11 cellular contexts compared by ENCODE assay signal in genomic region chr22:42754658-42755057, GRCh38. TPM values are rescaled to one million over a fixed set of nuclear protein-coding genes. Genes with fewer than 3 reads are reported as not detected.
DNase-seq lines count a peak whose midpoint lies in the region; ATAC-seq, FAIRE-seq and TF ChIP-seq lines count a peak whose summit lies in the region.
"Had no signal": no experiment of that assay in that cellular context is flagged by ENCODE, and none has a peak within 500 bp of the region (broad histone marks: within the 10 kb centered on the region; RNA-seq: fewer than 3 reads in every experiment).

No MANE protein-coding gene starts in this region.

- peaks cover 22% of the 10 kb centered on the region for H3K4me1 ChIP-seq in GM12878 (ENCODE audit: control insufficient read depth, insufficient read depth, low read length)
- H3K4me1 ChIP-seq in ovary (ENCODE audit: insufficient read depth), result peaks cover 13% of the 10 kb centered on the region

- no peaks in the 10 kb centered on the region for H3K9me3 Mint-ChIP-seq in natural killer cell treated with Interleukin-12 subunit alpha and Interleukin-12 subunit beta and Interleukin-15 and Interleukin-18, amount 100 ng/mL, for 72 hours
- no peaks in the 10 kb centered on the region for H3K9me3 Mint-ChIP-seq in natural killer cell
- H3K9me3 Mint-ChIP-seq: neural crest cell had no signal

- CTCF ChIA-PET in GM12878 (lab: Yijun Ruan, JAX), result interaction anchor here (0.6 kb wide), 1 partner anchor 554 kb away, joined by 3 read pairs; no protein-coding TSS in a partner anchor

- POLR2A ChIA-PET in GM12878 (lab: Charles Lee), result interaction anchor here (1.2 to 4.5 kb wide), 2 partner anchors 10 to 111 kb away, joined by 3 to 26 read pairs; no protein-coding TSS in a partner anchor

- H2AFZ ChIP-seq in GM12878 (ENCODE audit: control insufficient read depth, low read depth, low read length), result no peak overlapping the region

- H3K4me3 ChIP-seq in GM12878 (no peak overlapping the region), ovary (no peak overlapping the region)

- H3K36me3 Mint-ChIP-seq in natural killer cell treated with Interleukin-12 subunit alpha and Interleukin-12 subunit beta and Interleukin-15 and Interleukin-18, amount 100 ng/mL, for 72 hours, result no peaks in the 10 kb centered on the region
- no peaks in the 10 kb centered on the region for H3K36me3 Mint-ChIP-seq in natural killer cell

- H4K20me1 ChIP-seq in GM12878 (ENCODE audit: control insufficient read depth, insufficient read depth), result no peaks in the 10 kb centered on the region

- TF ChIP-seq CTCF in natural killer cell (IDR thresholded peaks at IDR 0.05) (no peak), GM12878 (IDR thresholded peaks at IDR 0.05 in 2 of 3, conservative IDR thresholded peaks at IDR 0.05 in 1 of 3; ENCODE audit: control insufficient read depth in 2 of 3, extremely low read depth in 1 of 3, insufficient read depth in 1 of 3, low read depth in 3 of 3, low read length in 3 of 3) (no peak), ovary (IDR thresholded peaks at IDR 0.05) (no peak)

- RAD21 ChIA-PET in GM12878 (lab: Charles Lee; ENCODE audit: unreplicated experiment), result interaction anchor here (1.3 to 2.8 kb wide), 2 partner anchors 10 to 35 kb away, joined by 6 to 24 read pairs; no protein-coding TSS in a partner anchor

- intact Hi-C loops in natural killer cell (cut with micrococcal nuclease), result no loop called here
- intact Hi-C loops in GM12878 (cut with micrococcal nuclease; ENCODE audit: unreplicated experiment), result no loop called here
- intact Hi-C loops in ovary (cut with DNase I), result no loop called here

- no peaks in the 10 kb centered on the region for H3K36me3 ChIP-seq in GM12878 (ENCODE audit: control insufficient read depth in 2 of 2, insufficient read depth in 2 of 2, low read length in 1 of 2)
- no peaks in the 10 kb centered on the region for H3K36me3 ChIP-seq in ovary

- H3K27ac Mint-ChIP-seq in natural killer cell treated with Interleukin-12 subunit alpha and Interleukin-12 subunit beta and Interleukin-15 and Interleukin-18, amount 100 ng/mL, for 72 hours, result no peak overlapping the region
- H3K27ac Mint-ChIP-seq in natural killer cell, result no peak overlapping the region

- 77% methylated on average over 5 of the region's 6 CpGs for WGBS in GM12878 (ENCODE audit: insufficient coverage, insufficient replicate concordance, low lambda C conversion rate, missing lambda C conversion rate)
- 48 to 76% (median 49%) methylated on average over 6 of the region's 6 CpGs for WGBS in ovary, 3 donors

- TF ChIP-seq RAD21 in GM12878 (IDR thresholded peaks at IDR 0.05; ENCODE audit: insufficient read depth, low read depth, low read length), result no peak

- no peaks in the 10 kb centered on the region for H3K27me3 Mint-ChIP-seq in natural killer cell treated with Interleukin-12 subunit alpha and Interleukin-12 subunit beta and Interleukin-15 and Interleukin-18, amount 100 ng/mL, for 72 hours
- H3K27me3 Mint-ChIP-seq in natural killer cell (ENCODE audit: low read depth in 2 of 2), result no peaks in the 10 kb centered on the region

- no peak for ATAC-seq in natural killer cell treated with Interleukin-12 subunit alpha and Interleukin-12 subunit beta and Interleukin-15 and Interleukin-18, amount 100 ng/mL, for 72 hours
- ATAC-seq in natural killer cell, result no peak
- ATAC-seq in GM12878, result no peak
- ATAC-seq in HG03159 (IDR thresholded peaks at IDR 0.05; ENCODE audit: unreplicated experiment), result no peak

- no peak overlapping the region for H3K9ac ChIP-seq in GM12878 (ENCODE audit: control insufficient read depth, insufficient read depth, low read length)

- FAIRE-seq in GM12878 (lab: Jason Lieb, UNC), result peak; percentile 52

- BruUV-seq in GM12878 (replicated peaks; lab: Mats Ljungman, UMichigan), result no TSS peak

- in situ Hi-C loops in GM12878 (cut with MboI), result no loop called here

- no peak overlapping the region for H3K27ac ChIP-seq in GM12878 (ENCODE audit: control insufficient read depth, insufficient read depth)
- no peak overlapping the region for H3K27ac ChIP-seq in ovary

- H3K4me3 Mint-ChIP-seq in natural killer cell treated with Interleukin-12 subunit alpha and Interleukin-12 subunit beta and Interleukin-15 and Interleukin-18, amount 100 ng/mL, for 72 hours, result no peak overlapping the region
- H3K4me3 Mint-ChIP-seq in natural killer cell, result no peak overlapping the region
- H3K4me3 Mint-ChIP-seq: neural crest cell had no signal

- TF ChIP-seq POLR2A in GM12878 (IDR thresholded peaks at IDR 0.05; ENCODE audit: low read depth, low read length), result no peak
- TF ChIP-seq POLR2A in ovary (IDR thresholded peaks at IDR 0.05), result no peak

- DNase-seq in natural killer cell treated with Interleukin-12 subunit alpha and Interleukin-12 subunit beta and Interleukin-15 and Interleukin-18, amount 100 ng/mL, for 72 hours (ENCODE audit: low spot score), result peak; percentile 22
- DNase-seq in natural killer cell (no peak), GM12878 (ENCODE audit: low read depth, low spot score) (no peak), iPS-NIHi7 (ENCODE audit: extremely low spot score) (peak; percentile 4), NCI-H1417 (lab: John Stamatoyannopoulos, UW) (no peak), NCI-H187 treated with DMSO at 0.1 percent for 48 hours (lab: John Stamatoyannopoulos, UW) (no peak), ovary (no peak)
- DNase-seq: KBM-7, NCI-H2227 treated with DMSO at 0.1 percent for 48 hours had no signal

- SMC1A ChIA-PET in GM12878 (lab: Charles Lee; ENCODE audit: uncharacterized antibody, unreplicated experiment), result interaction anchor here (1.5 to 1.6 kb wide), 2 partner anchors 10 to 90 kb away, joined by 4 to 8 read pairs; no protein-coding TSS in a partner anchor

- H3K4me1 Mint-ChIP-seq in natural killer cell treated with Interleukin-12 subunit alpha and Interleukin-12 subunit beta and Interleukin-15 and Interleukin-18, amount 100 ng/mL, for 72 hours (ENCODE audit: low read depth in 2 of 2), result no peaks in the 10 kb centered on the region
- H3K4me1 Mint-ChIP-seq in natural killer cell, result no peaks in the 10 kb centered on the region
- H3K4me1 Mint-ChIP-seq: neural crest cell had no signal

- H3K4me2 ChIP-seq in GM12878 (ENCODE audit: control insufficient read depth, insufficient read depth), result no peak overlapping the region

- H3K9me3 ChIP-seq in GM12878 (replicated peaks; ENCODE audit: control insufficient read depth, insufficient read depth, low read length) (no peaks in the 10 kb centered on the region), ovary (no peaks in the 10 kb centered on the region)

- H3K27me3 ChIP-seq in GM12878 (replicated peaks in 1 of 2; ENCODE audit: control insufficient read depth in 2 of 2, insufficient read depth in 2 of 2, low read length in 1 of 2), result no peaks in the 10 kb centered on the region
- H3K27me3 ChIP-seq in ovary, result no peaks in the 10 kb centered on the region

- TF ChIP-seq EP300 in GM12878 (IDR thresholded peaks at IDR 0.05; ENCODE audit: borderline replicate concordance in 1 of 2, control insufficient read depth in 1 of 2, low read depth in 2 of 2, low read length in 2 of 2), result no peak
- no peak for TF ChIP-seq EP300 in ovary (IDR thresholded peaks at IDR 0.05)

- no peaks in the 10 kb centered on the region for H3K79me2 ChIP-seq in GM12878 (ENCODE audit: control insufficient read depth, insufficient read depth, low read length)

TF ChIP-seq in GM12878, 131 proteins besides CTCF, POLR2A, EP300 and RAD21:
- peak; percentile 48 for TF ChIP-seq BCL3 (IDR thresholded peaks at IDR 0.05; ENCODE audit: borderline replicate concordance, insufficient read depth, low read depth, low read length, poor library complexity, severe bottlenecking)
- no peak for TF ChIP-seq IRF3 (IDR thresholded peaks at IDR 0.05)
TF ChIP-seq in GM12878: peak in this region for 1.

RNA-seq across cellular contexts. Expression of gene A4GALT, which starts 34.0 kb away (rescaled TPM):
- under 1 TPM in 1 of 2 donors, not detected in 1; 0.33 TPM for total RNA-seq in natural killer cell treated with Interleukin-12 subunit alpha and Interleukin-12 subunit beta and Interleukin-15 and Interleukin-18, amount 100 ng/mL, for 72 hours
- under 1 TPM in 1 of 3 donors, not detected in 2; 0.26 TPM for total RNA-seq in natural killer cell
- 22.1 and 26.5 TPM in 2 replicates for total RNA-seq in GM12878 (2013; cell fraction: nucleolus; rRNA removed)
- total RNA-seq in GM12878 (2014; rRNA removed), result 1.6 and 2.3 TPM in 2 replicates
- total RNA-seq in GM12878 (2014; rRNA removed; fragmentation: Illumina TruSeq; extraction: Trizol), result 0.51 and 1.1 TPM in 2 replicates
- 2.6 TPM in 2 replicates for total RNA-seq in GM12878 (2021)
- 1.0 TPM for polyA plus RNA-seq in GM12878 (2011; ENCODE audit: low read depth)
- 1.8 and 3.9 TPM in 2 replicates for polyA plus RNA-seq in GM12878 (2011; rRNA removed)
- 5.5 and 6.8 TPM in 2 replicates for polyA plus RNA-seq in GM12878 (2011; cell fraction: cytosol; rRNA removed)
- polyA plus RNA-seq in GM12878 (2011; cell fraction: nucleus; rRNA removed), result 8.8 and 12.0 TPM in 2 replicates
- 6.2 and 8.3 TPM in 2 replicates for polyA plus RNA-seq in GM12878 (2012)
- polyA plus RNA-seq in GM12878 (2014; fragmentation: Illumina TruSeq; extraction: Trizol), result 0.25 TPM in 1 of 2 replicates, not detected in the other
- polyA plus RNA-seq in GM12878 (2014; fragmentation: Nextera tagmentation; extraction: Ambion mirVana), result under 1 TPM in 1 of 2 experiments, not detected in 1; 0.04 TPM
- 2.6 and 2.7 TPM in 2 replicates for polyA plus RNA-seq in GM12878 (2014; rRNA removed)
- 1 to 10 TPM; 2.2 to 3.4 TPM for polyA plus RNA-seq in GM12878 (2016; fragmentation: Nextera tagmentation; extraction: Ambion mirVana)
- polyA minus RNA-seq in GM12878 (2011; rRNA and poly(A)+ RNA removed), result 3.7 and 8.6 TPM in 2 replicates
- 3.5 and 5.2 TPM in 2 replicates for polyA minus RNA-seq in GM12878 (2011; cell fraction: cytosol; rRNA and poly(A)+ RNA removed)
- 3.5 and 6.6 TPM in 2 replicates for polyA minus RNA-seq in GM12878 (2011; cell fraction: nucleus; rRNA and poly(A)+ RNA removed)
- total RNA-seq in ovary, result 10 to 100 TPM in 4 of 7 donors, 1 to 10 TPM in 3; 3.3 to 19.6 (median 11.7) TPM
- polyA plus RNA-seq in ovary, result 10 to 100 TPM in 1 of 2 donors, 1 to 10 TPM in 1; 2.0 to 12.1 TPM

Comparison
In these comparisons a context has a peak if more than half of its experiments do, and no peak if none do; other contexts are left out.
1. DNase-seq: peak in natural killer cell treated with Interleukin-12 subunit alpha and Interleukin-12 subunit beta and Interleukin-15 and Interleukin-18, amount 100 ng/mL, for 72 hours (single experiment) and iPS-NIHi7 (single experiment); none in natural killer cell (single experiment), GM12878 (single experiment), NCI-H1417 (0 of 3), NCI-H187 treated with DMSO at 0.1 percent for 48 hours (single experiment) and ovary (0 of 5).